Comparison of ENCODE assay signal across 9 cellular contexts in genomic region chr15:23305921-23306320, GRCh38. TPM values are rescaled to one million over a fixed set of nuclear protein-coding genes. Genes with fewer than 3 reads are reported as not detected.
DNase-seq lines count a peak whose midpoint lies in the region; ATAC-seq, FAIRE-seq and TF ChIP-seq lines count a peak whose summit lies in the region.
"Not testable (repeated sequence)": the region's sequence is repeated elsewhere in the genome, so short reads cannot be mapped to it uniquely, and the experiment has no call there.
"Had no signal": no experiment of that assay in that cellular context is flagged by ENCODE, and none has a peak within 500 bp of the region (broad histone marks: within the 10 kb centered on the region; RNA-seq: fewer than 3 reads in every experiment).

No MANE protein-coding gene starts in this region.

- H3K9ac ChIP-seq in MM.1S (ENCODE audit: low read length), result peak overlapping the region; percentile 61; the same call in 1 of the 2 replicates
- H3K9ac ChIP-seq in GM12878 (ENCODE audit: control insufficient read depth, insufficient read depth, low read length), result not testable (repeated sequence)

- peaks cover 12% of the 10 kb centered on the region for H3F3A ChIP-seq in MM.1S (ENCODE audit: insufficient read depth, low read length)

- POLR2A ChIA-PET in Caco-2 (lab: Charles Lee); GM12878 (lab: Charles Lee): not testable (repeated sequence)

- peaks cover 55% of the 10 kb centered on the region for H3K79me2 ChIP-seq in MM.1S (ENCODE audit: low read length)
- not testable (repeated sequence) for H3K79me2 ChIP-seq in GM12878 (ENCODE audit: control insufficient read depth, insufficient read depth, low read length)

- H4K20me1 ChIP-seq in MM.1S (ENCODE audit: insufficient read depth, low read length); GM12878 (ENCODE audit: control insufficient read depth, insufficient read depth): not testable (repeated sequence)

- H3K27me3 ChIP-seq in Caco-2 (replicated peaks; ENCODE audit: control insufficient read depth, insufficient read depth, low read length); MM.1S (replicated peaks; ENCODE audit: insufficient read depth, low read length); GM12878 (replicated peaks in 1 of 2; ENCODE audit: control insufficient read depth in 2 of 2, insufficient read depth in 2 of 2, low read length in 1 of 2): not testable (repeated sequence)

- not testable (repeated sequence) for TF ChIP-seq CTCF in Caco-2 (IDR thresholded peaks at IDR 0.05; ENCODE audit: insufficient read depth in 1 of 2, low read depth in 1 of 2, low read length in 1 of 2, severe bottlenecking in 1 of 2, unreplicated experiment in 1 of 2); MM.1S (IDR thresholded peaks at IDR 0.05; ENCODE audit: low read length); GM12878 (IDR thresholded peaks at IDR 0.05 in 2 of 3, conservative IDR thresholded peaks at IDR 0.05 in 1 of 3; ENCODE audit: control insufficient read depth in 2 of 3, extremely low read depth in 1 of 3, insufficient read depth in 1 of 3, low read depth in 3 of 3, low read length in 3 of 3); neural crest cell (conservative IDR thresholded peaks at IDR 0.05)

- not testable (repeated sequence) for H2AFZ ChIP-seq in MM.1S (ENCODE audit: low read length); GM12878 (ENCODE audit: control insufficient read depth, low read depth, low read length)

- not testable (repeated sequence) for H3K9me3 Mint-ChIP-seq in Caco-2 (ENCODE audit: unreplicated experiment); T-helper 2 cell treated with Interferon-gamma antibody and Interleukin-4, amounts not matched to agents 5 μg/mL and 100 μg/mL, for 36 hours; activated T-cell treated with anti-CD3 and anti-CD28 coated beads, Interleukin-2, amount 50 U/mL, for 24 hours; immature natural killer cell; neural crest cell

- not testable (repeated sequence) for FAIRE-seq in GM12878 (lab: Jason Lieb, UNC)

- not testable (repeated sequence) for BruUV-seq in Caco-2 (replicated peaks; lab: Mats Ljungman, UMichigan); GM12878 (replicated peaks; lab: Mats Ljungman, UMichigan)

- SMC1A ChIA-PET in GM12878 (lab: Charles Lee; ENCODE audit: uncharacterized antibody, unreplicated experiment), result not testable (repeated sequence)

- not testable (repeated sequence) for ATAC-seq in GM12878

- not testable (repeated sequence) for H3K4me3 ChIP-seq in Caco-2 (ENCODE audit: low read depth, low read length)
- H3K4me3 ChIP-seq in MM.1S (ENCODE audit: low read length), result peak overlapping the region; percentile 53
- 0 out of 2 replicates have a peak overlapping the region, but pooled peaks have one; percentile 36 for H3K4me3 ChIP-seq in GM12878

- in situ Hi-C loops in GM12878 (cut with MboI), result not testable (repeated sequence)

- H3K4me3 Mint-ChIP-seq in Caco-2 (ENCODE audit: unreplicated experiment) (peak overlapping the region; percentile 43), immature natural killer cell (peak overlapping the region in 3 of 5 donors; percentile 26 to 52 (median 50)), neural crest cell (peak overlapping the region; percentile 43)
- H3K4me3 Mint-ChIP-seq in T-helper 2 cell treated with Interferon-gamma antibody and Interleukin-4, amounts not matched to agents 5 μg/mL and 100 μg/mL, for 36 hours, result peak overlapping the region; percentile 30
- peak overlapping the region; percentile 1 for H3K4me3 Mint-ChIP-seq in activated T-cell treated with anti-CD3 and anti-CD28 coated beads, Interleukin-2, amount 50 U/mL, for 24 hours

- TF ChIP-seq POLR2A in GM12878 (IDR thresholded peaks at IDR 0.05; ENCODE audit: low read depth, low read length), result not testable (repeated sequence)

- H3K4me1 Mint-ChIP-seq in Caco-2 (ENCODE audit: low read depth, unreplicated experiment), result not testable (repeated sequence)
- H3K4me1 Mint-ChIP-seq in T-helper 2 cell treated with Interferon-gamma antibody and Interleukin-4, amounts not matched to agents 5 μg/mL and 100 μg/mL, for 36 hours (ENCODE audit: low read depth), result peaks cover 21% of the 10 kb centered on the region
- H3K4me1 Mint-ChIP-seq in activated T-cell treated with anti-CD3 and anti-CD28 coated beads, Interleukin-2, amount 50 U/mL, for 24 hours (ENCODE audit: low read depth), result peaks cover 26% of the 10 kb centered on the region
- H3K4me1 Mint-ChIP-seq in immature natural killer cell (peaks cover 25 to 32% of the 10 kb centered on the region in 2 donors), neural crest cell (peaks cover 22% of the 10 kb centered on the region)

- RAD21 ChIA-PET in GM12878 (lab: Charles Lee; ENCODE audit: unreplicated experiment), result not testable (repeated sequence)

- CTCF ChIA-PET in Caco-2 (lab: Charles Lee); GM12878 (lab: Yijun Ruan, JAX): not testable (repeated sequence)

- not testable (repeated sequence) for TF ChIP-seq EP300 in GM12878 (IDR thresholded peaks at IDR 0.05; ENCODE audit: borderline replicate concordance in 1 of 2, control insufficient read depth in 1 of 2, low read depth in 2 of 2, low read length in 2 of 2)

- not testable (repeated sequence) for H3K36me3 Mint-ChIP-seq in Caco-2 (ENCODE audit: insufficient read depth, unreplicated experiment); neural crest cell (ENCODE audit: low read depth)
- H3K36me3 Mint-ChIP-seq in T-helper 2 cell treated with Interferon-gamma antibody and Interleukin-4, amounts not matched to agents 5 μg/mL and 100 μg/mL, for 36 hours (ENCODE audit: low read depth), result peaks cover 32% of the 10 kb centered on the region
- peaks cover 58% of the 10 kb centered on the region for H3K36me3 Mint-ChIP-seq in activated T-cell treated with anti-CD3 and anti-CD28 coated beads, Interleukin-2, amount 50 U/mL, for 24 hours (ENCODE audit: low read depth)
- peaks cover 5 to 20% (median 8%) of the 10 kb centered on the region in 3 donors for H3K36me3 Mint-ChIP-seq in immature natural killer cell

- not testable (repeated sequence) for H3K9me3 ChIP-seq in Caco-2; MM.1S (replicated peaks; ENCODE audit: insufficient read depth, low read length); GM12878 (replicated peaks; ENCODE audit: control insufficient read depth, insufficient read depth, low read length)

- H3K27me3 Mint-ChIP-seq in Caco-2 (ENCODE audit: insufficient read depth, unreplicated experiment); T-helper 2 cell treated with Interferon-gamma antibody and Interleukin-4, amounts not matched to agents 5 μg/mL and 100 μg/mL, for 36 hours (ENCODE audit: low read depth); activated T-cell treated with anti-CD3 and anti-CD28 coated beads, Interleukin-2, amount 50 U/mL, for 24 hours; immature natural killer cell (ENCODE audit: low read depth in 3 of 3); neural crest cell (ENCODE audit: low read depth): not testable (repeated sequence)

- 97% methylated on average over 7 of the region's 7 CpGs for WGBS in GM12878 (ENCODE audit: insufficient coverage, insufficient replicate concordance, low lambda C conversion rate, missing lambda C conversion rate)

- H3K36me3 ChIP-seq in Caco-2 (ENCODE audit: control insufficient read depth, insufficient read depth, low read length); MM.1S (replicated peaks; ENCODE audit: insufficient read depth, low read length); GM12878 (ENCODE audit: control insufficient read depth in 2 of 2, insufficient read depth in 2 of 2, low read length in 1 of 2): not testable (repeated sequence)

- peak overlapping the region; percentile 65 for H3K4me2 ChIP-seq in MM.1S (ENCODE audit: low read depth, low read length)
- H3K4me2 ChIP-seq in GM12878 (ENCODE audit: control insufficient read depth, insufficient read depth), result not testable (repeated sequence)

- not testable (repeated sequence) for TF ChIP-seq RAD21 in GM12878 (IDR thresholded peaks at IDR 0.05; ENCODE audit: insufficient read depth, low read depth, low read length)

- peak overlapping the region; percentile 85; the same call in 1 of the 2 replicates for H3K27ac ChIP-seq in MM.1S (ENCODE audit: low read length)
- H3K27ac ChIP-seq in GM12878 (ENCODE audit: control insufficient read depth, insufficient read depth), result not testable (repeated sequence)

- H3K4me1 ChIP-seq in Caco-2; MM.1S (ENCODE audit: low read length); GM12878 (ENCODE audit: control insufficient read depth, insufficient read depth, low read length): not testable (repeated sequence)

- not testable (repeated sequence) for H3K27ac Mint-ChIP-seq in Caco-2 (ENCODE audit: unreplicated experiment); T-helper 2 cell treated with Interferon-gamma antibody and Interleukin-4, amounts not matched to agents 5 μg/mL and 100 μg/mL, for 36 hours; neural crest cell (ENCODE audit: unreplicated experiment)
- H3K27ac Mint-ChIP-seq in activated T-cell treated with anti-CD3 and anti-CD28 coated beads, Interleukin-2, amount 50 U/mL, for 24 hours, result peak overlapping the region; percentile 3
- H3K27ac Mint-ChIP-seq in immature natural killer cell, result peak overlapping the region in 1 of 6 donors; percentile 13

- not testable (repeated sequence) for H3K9me2 ChIP-seq in MM.1S (replicated peaks; ENCODE audit: insufficient read depth, low read length)

- intact Hi-C loops in Caco-2 (cut with micrococcal nuclease; ENCODE audit: unreplicated experiment); GM12878 (cut with micrococcal nuclease; ENCODE audit: unreplicated experiment): not testable (repeated sequence)

- not testable (repeated sequence) for DNase-seq in Caco-2; T-helper 2 cell treated with Interferon-gamma antibody and Interleukin-4, amounts not matched to agents 5 μg/mL and 100 μg/mL, for 36 hours (ENCODE audit: low spot score); activated T-cell treated with anti-CD3 and anti-CD28 coated beads, Interleukin-2, amount 50 U/mL, for 24 hours; GM12878 (ENCODE audit: low read depth, low spot score); immature natural killer cell; neural crest cell (ENCODE audit: low read depth, low spot score)
- peak; percentile 63 for DNase-seq in MM.1S

RNA-seq across cellular contexts. Expression of gene GOLGA6L26, which starts 28.1 kb away (rescaled TPM):
- total RNA-seq in Caco-2 (2022) (not detected in 2 replicates), GM12878 (2014; rRNA removed) (not detected in 2 replicates), GM12878 (2014; rRNA removed; fragmentation: Illumina TruSeq; extraction: Trizol) (not detected in 2 replicates), GM12878 (2021) (not detected in 2 replicates), neural crest cell (not detected in 2 replicates)
- total RNA-seq in GM12878 (2013; cell fraction: nucleolus; rRNA removed), result not detected in 2 replicates
- not detected for polyA plus RNA-seq in GM12878 (2011; ENCODE audit: low read depth)
- polyA plus RNA-seq in GM12878 (2011; rRNA removed) (not detected in 2 replicates), GM12878 (2014; fragmentation: Illumina TruSeq; extraction: Trizol) (not detected in 2 replicates), GM12878 (2014; fragmentation: Nextera tagmentation; extraction: Ambion mirVana) (not detected), GM12878 (2014; rRNA removed) (not detected in 2 replicates), GM12878 (2016; fragmentation: Nextera tagmentation; extraction: Ambion mirVana) (not detected), immature natural killer cell (not detected)
- polyA plus RNA-seq in GM12878 (2011; cell fraction: cytosol; rRNA removed), result not detected in 2 replicates
- polyA plus RNA-seq in GM12878 (2011; cell fraction: nucleus; rRNA removed), result not detected in 2 replicates
- not detected in 2 replicates for polyA plus RNA-seq in GM12878 (2012)
- not detected in 2 replicates for polyA minus RNA-seq in GM12878 (2011; rRNA and poly(A)+ RNA removed)
- not detected in 2 replicates for polyA minus RNA-seq in GM12878 (2011; cell fraction: cytosol; rRNA and poly(A)+ RNA removed)
- not detected in 2 replicates for polyA minus RNA-seq in GM12878 (2011; cell fraction: nucleus; rRNA and poly(A)+ RNA removed)
- total RNA-seq: HepG2, SJCRH30 had no signal
- polyA plus RNA-seq: HepG2 had no signal

RNA-seq across cellular contexts. Expression of gene GOLGA8S, which starts 48.6 kb away (rescaled TPM):
- total RNA-seq in Caco-2 (2022) (not detected in 2 replicates), GM12878 (2014; rRNA removed) (not detected in 2 replicates), GM12878 (2014; rRNA removed; fragmentation: Illumina TruSeq; extraction: Trizol) (not detected in 2 replicates), GM12878 (2021) (not detected in 2 replicates), neural crest cell (0.25 and 0.33 TPM in 2 replicates)
- total RNA-seq in GM12878 (2013; cell fraction: nucleolus; rRNA removed), result not detected in 2 replicates
- not detected for polyA plus RNA-seq in GM12878 (2011; ENCODE audit: low read depth)
- polyA plus RNA-seq in GM12878 (2011; rRNA removed) (0.04 and 0.14 TPM in 2 replicates), GM12878 (2014; fragmentation: Illumina TruSeq; extraction: Trizol) (0.01 TPM in 1 of 2 replicates, not detected in the other), GM12878 (2014; fragmentation: Nextera tagmentation; extraction: Ambion mirVana) (not detected), GM12878 (2014; rRNA removed) (0.03 TPM in 1 of 2 replicates, not detected in the other), GM12878 (2016; fragmentation: Nextera tagmentation; extraction: Ambion mirVana) (not detected), immature natural killer cell (under 1 TPM in 1 of 3 donors, not detected in 2; 0.07 TPM)
- 0.02 and 0.03 TPM in 2 replicates for polyA plus RNA-seq in GM12878 (2011; cell fraction: cytosol; rRNA removed)
- polyA plus RNA-seq in GM12878 (2011; cell fraction: nucleus; rRNA removed), result 0.06 and 0.10 TPM in 2 replicates
- polyA plus RNA-seq in GM12878 (2012), result not detected in 2 replicates
- polyA minus RNA-seq in GM12878 (2011; rRNA and poly(A)+ RNA removed), result not detected in 2 replicates
- not detected in 2 replicates for polyA minus RNA-seq in GM12878 (2011; cell fraction: cytosol; rRNA and poly(A)+ RNA removed)
- polyA minus RNA-seq in GM12878 (2011; cell fraction: nucleus; rRNA and poly(A)+ RNA removed), result not detected in 2 replicates
